Comparison of ENCODE assay signal across 8 cellular contexts in the genomic region with DNA sequence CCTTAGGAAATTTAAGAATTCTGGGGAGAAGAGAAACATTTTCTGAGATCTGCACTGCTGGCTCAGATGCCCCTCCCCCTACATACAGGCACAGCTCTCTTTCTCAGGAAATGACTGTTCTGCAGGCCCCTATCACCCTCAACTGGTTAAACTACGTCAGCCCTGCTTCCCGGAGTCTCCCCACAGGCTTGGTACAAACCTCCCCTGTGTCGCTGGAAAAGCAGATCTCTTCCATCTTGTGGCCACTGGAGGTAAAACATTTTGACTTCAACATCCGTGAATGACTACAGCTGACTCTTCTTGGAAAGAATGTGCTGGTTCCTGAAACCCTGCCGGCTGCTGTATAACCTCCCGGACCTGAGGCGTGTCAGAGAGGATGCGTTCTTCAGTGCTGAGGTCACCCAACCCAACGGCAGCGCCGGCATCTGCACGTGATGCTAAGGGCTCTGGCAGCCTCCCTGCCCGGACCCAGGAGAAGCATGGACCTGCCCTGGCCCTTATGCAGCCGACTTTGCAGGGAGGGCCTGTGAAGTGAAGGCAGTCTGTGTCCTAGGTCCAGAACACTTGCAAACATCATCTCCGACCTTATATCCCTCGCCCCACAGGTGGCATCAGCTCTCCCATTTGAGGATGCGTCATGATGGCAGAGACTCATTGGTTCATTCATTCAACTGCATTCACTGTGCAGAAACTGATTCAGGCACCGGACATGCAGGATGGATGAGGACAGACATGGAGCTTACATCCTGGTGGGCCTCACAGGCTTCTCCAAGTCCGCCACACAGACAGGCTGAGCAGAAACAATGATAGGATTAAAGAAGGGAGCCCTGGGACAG.
A peak's percentile ranks its signal among the peaks of the same experiment; 100 is the strongest.
DNase-seq lines count a peak whose midpoint lies in the region; ATAC-seq and TF ChIP-seq lines count a peak whose summit lies in the region.

No MANE protein-coding gene starts in this region.

- no peak overlapping the region for H3K27ac ChIP-seq in OCI-LY7 (ENCODE audit: low read depth, low read length, poor library complexity, severe bottlenecking)

- POLR2A ChIA-PET in OCI-LY7 (lab: Charles Lee): interaction anchor here (1.1 kb wide), 1 partner anchor 280 kb away, joined by 3 read pairs; no protein-coding TSS in a partner anchor

- H3K4me1 ChIP-seq in OCI-LY7 (ENCODE audit: insufficient read depth, low read length, poor library complexity, severe bottlenecking): peaks cover 9% of the 10 kb centered on the region

- 0 out of 2 replicates have a peak overlapping the region, but pooled peaks have one; percentile 12 for H2AFZ ChIP-seq in OCI-LY7 (ENCODE audit: low read length)

- TF ChIP-seq CTCF in CD14-positive monocyte (IDR thresholded peaks at IDR 0.05) (no peak), OCI-LY7 (conservative IDR thresholded peaks at IDR 0.05; ENCODE audit: low read length) (peak; percentile 40; the same call in 1 of the 2 replicates)

- DNase-seq in CD14-positive monocyte (ENCODE audit: low spot score) (peak; percentile 77), HUDEP-2 (lab: John Stamatoyannopoulos, UW; ENCODE audit: unreplicated experiment in 76 of 76) (peak in 74 of 76 experiments; percentile 24 to 94 (median 80)), OCI-LY7 (ENCODE audit: low spot score) (peak; percentile 37), fibroblast of gingiva (ENCODE audit: low read depth) (peak; percentile 99), naive B cell (peak; percentile 26)
- DNase-seq in activated T-cell treated with anti-CD3 and anti-CD28 coated beads, Interleukin-2, amount 50 U/mL, for 48 hours: peak; percentile 83 to 86
- DNase-seq in stimulated activated naive B cell treated with anti-CD40 and anti-IgM and Interleukin-4, amounts not matched to agents 10 μg/mL and 1 μg/mL and 100 μg/mL, for 72 hours: peak; percentile 80

- H3K9me3 Mint-ChIP-seq in CD14-positive monocyte (no peaks in the 10 kb centered on the region), naive B cell (no peaks in the 10 kb centered on the region)
- no peaks in the 10 kb centered on the region for H3K9me3 Mint-ChIP-seq in stimulated activated naive B cell treated with anti-CD40 and anti-IgM and Interleukin-4, amounts not matched to agents 10 μg/mL and 1 μg/mL and 100 μg/mL, for 72 hours

- no peak overlapping the region for H3K4me3 ChIP-seq in OCI-LY7 (ENCODE audit: low read depth, low read length, poor library complexity, severe bottlenecking)

- H3K79me2 ChIP-seq in OCI-LY7 (ENCODE audit: insufficient read depth, low read depth, low read length): no peaks in the 10 kb centered on the region

- H3K4me1 Mint-ChIP-seq in CD14-positive monocyte (peaks cover 53% of the 10 kb centered on the region), naive B cell (peaks cover 34 to 52% (median 35%) of the 10 kb centered on the region in 3 donors)
- peaks cover 40 to 53% of the 10 kb centered on the region in 2 donors for H3K4me1 Mint-ChIP-seq in stimulated activated naive B cell treated with anti-CD40 and anti-IgM and Interleukin-4, amounts not matched to agents 10 μg/mL and 1 μg/mL and 100 μg/mL, for 72 hours

- CTCF ChIA-PET in OCI-LY7 (lab: Charles Lee; ENCODE audit: unreplicated experiment): interaction anchor here (0.6 to 0.7 kb wide), 2 partner anchors 13 to 209 kb away, joined by 3 to 4 read pairs; no protein-coding TSS in a partner anchor

- H3K4me3 Mint-ChIP-seq in CD14-positive monocyte (peak overlapping the region; percentile 35 to 82), naive B cell (peak overlapping the region in 2 of 8 donors; percentile 14 to 18)
- H3K4me3 Mint-ChIP-seq in stimulated activated naive B cell treated with anti-CD40 and anti-IgM and Interleukin-4, amounts not matched to agents 10 μg/mL and 1 μg/mL and 100 μg/mL, for 72 hours: peak overlapping the region; percentile 51 to 66

- intact Hi-C loops in CD14-positive monocyte (cut with micrococcal nuclease): loop anchor here in 1 of 2 donors (2.0 kb wide), 1 partner anchor 209 kb away; no protein-coding TSS in a partner anchor
- intact Hi-C loops in OCI-LY7 (cut with micrococcal nuclease; ENCODE audit: unreplicated experiment): loop anchor here (1.0 to 10.0 kb wide), 2 partner anchors 209 to 409 kb away; no protein-coding TSS in a partner anchor

- BruUV-seq in OCI-LY7 (replicated peaks; lab: Mats Ljungman, UMichigan): no TSS peak

- peak; percentile 73 for ATAC-seq in GM19438 (IDR thresholded peaks at IDR 0.05; ENCODE audit: low read depth, unreplicated experiment)
- ATAC-seq in naive B cell (ENCODE audit: low read depth in 2 of 2): peak; percentile 37 to 40
- ATAC-seq in stimulated activated naive B cell treated with anti-CD40 and anti-IgM and Interleukin-4, amounts not matched to agents 10 μg/mL and 1 μg/mL and 100 μg/mL, for 72 hours (replicated peaks): peak; percentile 72 to 78

- peaks cover 10% of the 10 kb centered on the region; the same call in 1 of the 2 replicates for H4K20me1 ChIP-seq in OCI-LY7 (ENCODE audit: insufficient read depth, low read length)

- H3K9me3 ChIP-seq in OCI-LY7 (ENCODE audit: low read length): no peaks in the 10 kb centered on the region

- peaks cover 13 to 28% (median 19%) of the 10 kb centered on the region in 3 donors for H3K27me3 Mint-ChIP-seq in CD14-positive monocyte (ENCODE audit: low read depth in 3 of 3)
- no peaks in the 10 kb centered on the region for H3K27me3 Mint-ChIP-seq in naive B cell
- no peaks in the 10 kb centered on the region for H3K27me3 Mint-ChIP-seq in stimulated activated naive B cell treated with anti-CD40 and anti-IgM and Interleukin-4, amounts not matched to agents 10 μg/mL and 1 μg/mL and 100 μg/mL, for 72 hours

- no peaks in the 10 kb centered on the region for H3K9me2 ChIP-seq in OCI-LY7 (ENCODE audit: insufficient read depth, low read length)

- H3K27ac Mint-ChIP-seq in CD14-positive monocyte (peak overlapping the region; percentile 17 to 88 (median 50)), naive B cell (peak overlapping the region in 4 of 6 donors; percentile 15 to 96 (median 83))
- peak overlapping the region; percentile 31 for H3K27ac Mint-ChIP-seq in stimulated activated naive B cell treated with anti-CD40 and anti-IgM and Interleukin-4, amounts not matched to agents 10 μg/mL and 1 μg/mL and 100 μg/mL, for 72 hours

- H3K36me3 ChIP-seq in OCI-LY7 (ENCODE audit: insufficient read depth, low read length): no peaks in the 10 kb centered on the region

- H3K4me2 ChIP-seq in OCI-LY7 (ENCODE audit: low read length): no peak overlapping the region

- H3K36me3 Mint-ChIP-seq in CD14-positive monocyte (peaks cover 11 to 15% of the 10 kb centered on the region in 2 donors), naive B cell (no peaks in the 10 kb centered on the region)
- peaks cover 2 to 11% of the 10 kb centered on the region in 2 donors for H3K36me3 Mint-ChIP-seq in stimulated activated naive B cell treated with anti-CD40 and anti-IgM and Interleukin-4, amounts not matched to agents 10 μg/mL and 1 μg/mL and 100 μg/mL, for 72 hours

Comparison
In these comparisons a context has a peak if more than half of its experiments do, and no peak if none do; other contexts are left out.
1. DNase-seq: peak in every context shown above with its lines; median percentile 99 in fibroblast of gingiva; 84 in activated T-cell treated with anti-CD3 and anti-CD28 coated beads, Interleukin-2, amount 50 U/mL, for 48 hours; 80 in HUDEP-2; 80 in stimulated activated naive B cell treated with anti-CD40 and anti-IgM and Interleukin-4, amounts not matched to agents 10 μg/mL and 1 μg/mL and 100 μg/mL, for 72 hours; 77 in CD14-positive monocyte; 37 in OCI-LY7; 26 in naive B cell.
2. H3K27ac Mint-ChIP-seq: peak in every context shown above with its lines; median percentile 83 in naive B cell; 50 in CD14-positive monocyte; 31 in stimulated activated naive B cell treated with anti-CD40 and anti-IgM and Interleukin-4, amounts not matched to agents 10 μg/mL and 1 μg/mL and 100 μg/mL, for 72 hours.